In the genomic region with DNA sequence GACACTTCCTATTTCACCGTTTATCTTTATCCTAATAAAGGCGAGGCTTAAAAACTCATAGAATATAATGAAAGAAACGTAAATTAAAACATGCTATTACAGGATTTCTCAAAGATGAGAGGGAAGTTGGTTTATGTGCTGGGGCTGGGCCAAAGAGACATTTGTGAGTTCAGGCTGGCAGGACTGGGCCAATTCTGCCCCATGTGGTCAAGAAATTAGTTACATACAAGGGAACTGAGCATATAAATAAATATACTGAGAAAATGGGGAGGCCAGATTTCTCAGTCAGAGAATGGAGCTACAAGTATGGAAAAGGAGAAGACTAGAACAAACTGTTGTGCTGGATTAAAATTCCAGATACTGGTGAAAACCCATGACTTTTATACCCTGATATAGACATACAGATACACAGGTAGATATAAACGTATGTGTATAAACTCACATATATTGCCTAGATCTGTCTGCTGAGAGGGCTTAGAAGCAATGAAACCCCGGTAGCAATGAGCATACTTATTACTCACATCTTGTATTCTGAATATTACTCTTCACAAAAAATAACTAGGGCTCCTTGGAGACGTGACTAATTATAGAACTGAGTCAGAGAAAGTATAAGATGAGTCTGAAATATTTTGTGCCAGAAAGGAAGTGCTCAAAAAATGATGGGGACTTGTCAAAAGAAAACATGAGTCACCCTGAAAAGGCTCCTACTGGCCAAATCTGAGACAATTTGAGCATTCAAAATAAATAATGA, we compare ENCODE assay signal across 8 cellular contexts.
DNase-seq lines count a peak whose midpoint lies in the region; ATAC-seq and TF ChIP-seq lines count a peak whose summit lies in the region.

No MANE protein-coding gene starts in this region.

- H3K4me1 ChIP-seq in OCI-LY1 (ENCODE audit: insufficient read depth, low read length, severe bottlenecking): no peaks in the 10 kb centered on the region
- peaks cover 5% of the 10 kb centered on the region for H3K4me1 ChIP-seq in fibroblast of lung (ENCODE audit: control insufficient read depth, extremely low read depth, insufficient read depth, low read length)
- H3K4me1 ChIP-seq in sigmoid colon: peaks cover 0 to 12% (median 10%) of the 10 kb centered on the region in 4 donors

- H4K20me1 ChIP-seq in OCI-LY1 (ENCODE audit: insufficient read depth, low read length): no peaks in the 10 kb centered on the region
- H4K20me1 ChIP-seq in fibroblast of lung (ENCODE audit: control insufficient read depth, extremely low read depth, insufficient read depth, low read length): no peaks in the 10 kb centered on the region

- H3K27me3 ChIP-seq in OCI-LY1 (ENCODE audit: insufficient read depth, low read length): no peaks in the 10 kb centered on the region
- H3K27me3 ChIP-seq in fibroblast of lung (ENCODE audit: control insufficient read depth, insufficient read depth, low read length): no peaks in the 10 kb centered on the region
- no peaks in the 10 kb centered on the region for H3K27me3 ChIP-seq in sigmoid colon

- H3K4me2 ChIP-seq in OCI-LY1 (ENCODE audit: low read length) (no peak overlapping the region), fibroblast of lung (ENCODE audit: extremely low read depth, insufficient read depth, low read length) (peak overlapping the region; percentile 66)

- H2AFZ ChIP-seq in OCI-LY1 (ENCODE audit: low read length) (no peak overlapping the region), fibroblast of lung (ENCODE audit: low read length) (peak overlapping the region; percentile 44)

- peak; percentile 45; the same call in 1 of the 2 replicates for TF ChIP-seq CTCF in OCI-LY1 (IDR thresholded peaks at IDR 0.05; ENCODE audit: low read length)
- TF ChIP-seq CTCF in fibroblast of lung (conservative IDR thresholded peaks at IDR 0.05 in 1 of 2, IDR thresholded peaks at IDR 0.05 in 1 of 2; ENCODE audit: low read depth in 1 of 2, low read length in 2 of 2): peak; percentile 30 to 54
- TF ChIP-seq CTCF in sigmoid colon (IDR thresholded peaks at IDR 0.05): peak in 1 of 4 experiments; percentile 10

- TF ChIP-seq POLR2A in sigmoid colon (IDR thresholded peaks at IDR 0.05) (no peak), erythroblast (IDR thresholded peaks at IDR 0.05; ENCODE audit: low read length) (no peak)

- DNase-seq in AG20443 (ENCODE audit: low spot score) (peak; percentile 67), fibroblast of lung (ENCODE audit: low read depth in 2 of 2) (peak; percentile 67 to 87), sigmoid colon (no peak), erythroblast (lab: John Stamatoyannopoulos, UW) (no peak), NCI-H2227 (lab: John Stamatoyannopoulos, UW; ENCODE audit: unreplicated experiment) (no peak)

- no peak overlapping the region for H3K9ac ChIP-seq in OCI-LY1 (ENCODE audit: low read length)
- H3K9ac ChIP-seq in fibroblast of lung (ENCODE audit: insufficient read depth, low read length): peak overlapping the region; percentile 30

- H3K9me2 ChIP-seq in OCI-LY1 (ENCODE audit: low read depth, low read length): no peaks in the 10 kb centered on the region

- no peak overlapping the region for H3K27ac ChIP-seq in OCI-LY1 (ENCODE audit: low read depth, low read length, poor library complexity, severe bottlenecking)
- H3K27ac ChIP-seq in fibroblast of lung (ENCODE audit: insufficient read depth, low read length): peak overlapping the region; percentile 83
- H3K27ac ChIP-seq in sigmoid colon: peak overlapping the region in 2 of 4 donors; percentile 15 to 37

- H3K36me3 ChIP-seq in OCI-LY1 (ENCODE audit: insufficient read depth, low read length) (no peaks in the 10 kb centered on the region), fibroblast of lung (ENCODE audit: control insufficient read depth, insufficient read depth, low read length) (no peaks in the 10 kb centered on the region), sigmoid colon (peaks cover 0 to 3% (median 0%) of the 10 kb centered on the region in 4 donors)

- 76 to 88% methylated on average over 6 of the region's 6 CpGs for WGBS in sigmoid colon, 2 donors

- peak; percentile 88 for ATAC-seq in GM18858 (IDR thresholded peaks at IDR 0.05; ENCODE audit: unreplicated experiment)
- peak; percentile 94 for ATAC-seq in HG02973 (IDR thresholded peaks at IDR 0.05; ENCODE audit: unreplicated experiment)

- no peaks in the 10 kb centered on the region for H3F3A ChIP-seq in OCI-LY1 (ENCODE audit: insufficient read depth, low read length)

- H3K4me3 ChIP-seq in OCI-LY1 (ENCODE audit: low read depth, low read length, poor library complexity, severe bottlenecking) (no peak overlapping the region), fibroblast of lung (replicated peaks in 1 of 4; ENCODE audit: control extremely low read depth in 1 of 4, insufficient read depth in 1 of 4, low read depth in 3 of 4, low read length in 4 of 4) (peak overlapping the region in 3 of 4 experiments; percentile 4 to 18 (median 15)), sigmoid colon (no peak overlapping the region)

- H3K9me3 ChIP-seq in OCI-LY1 (ENCODE audit: low read length): no peaks in the 10 kb centered on the region
- H3K9me3 ChIP-seq in fibroblast of lung (ENCODE audit: control insufficient read depth, insufficient read depth, low read depth, low read length): no peaks in the 10 kb centered on the region
- H3K9me3 ChIP-seq in sigmoid colon: peaks cover 0 to 6% (median 2%) of the 10 kb centered on the region in 4 donors

- intact Hi-C loops in sigmoid colon (cut with DNase I): no loop called here

- H3K79me2 ChIP-seq in OCI-LY1 (ENCODE audit: insufficient read depth, low read length) (no peaks in the 10 kb centered on the region), fibroblast of lung (ENCODE audit: control insufficient read depth, insufficient read depth, low read length) (no peaks in the 10 kb centered on the region)

- TF ChIP-seq EP300 in sigmoid colon (IDR thresholded peaks at IDR 0.05): no peak

Comparison
In these comparisons a context has a peak if more than half of its experiments do, and no peak if none do; other contexts are left out.
1. DNase-seq: peak in AG20443 (single experiment) and fibroblast of lung (2 of 2); none in sigmoid colon (single experiment), erythroblast (0 of 2) and NCI-H2227 (single experiment).
2. H3K4me3 ChIP-seq: peak in fibroblast of lung (3 of 4); none in OCI-LY1 (single experiment) and sigmoid colon (0 of 4).